ENCODE assay signal across 8 cellular contexts in the genomic region with DNA sequence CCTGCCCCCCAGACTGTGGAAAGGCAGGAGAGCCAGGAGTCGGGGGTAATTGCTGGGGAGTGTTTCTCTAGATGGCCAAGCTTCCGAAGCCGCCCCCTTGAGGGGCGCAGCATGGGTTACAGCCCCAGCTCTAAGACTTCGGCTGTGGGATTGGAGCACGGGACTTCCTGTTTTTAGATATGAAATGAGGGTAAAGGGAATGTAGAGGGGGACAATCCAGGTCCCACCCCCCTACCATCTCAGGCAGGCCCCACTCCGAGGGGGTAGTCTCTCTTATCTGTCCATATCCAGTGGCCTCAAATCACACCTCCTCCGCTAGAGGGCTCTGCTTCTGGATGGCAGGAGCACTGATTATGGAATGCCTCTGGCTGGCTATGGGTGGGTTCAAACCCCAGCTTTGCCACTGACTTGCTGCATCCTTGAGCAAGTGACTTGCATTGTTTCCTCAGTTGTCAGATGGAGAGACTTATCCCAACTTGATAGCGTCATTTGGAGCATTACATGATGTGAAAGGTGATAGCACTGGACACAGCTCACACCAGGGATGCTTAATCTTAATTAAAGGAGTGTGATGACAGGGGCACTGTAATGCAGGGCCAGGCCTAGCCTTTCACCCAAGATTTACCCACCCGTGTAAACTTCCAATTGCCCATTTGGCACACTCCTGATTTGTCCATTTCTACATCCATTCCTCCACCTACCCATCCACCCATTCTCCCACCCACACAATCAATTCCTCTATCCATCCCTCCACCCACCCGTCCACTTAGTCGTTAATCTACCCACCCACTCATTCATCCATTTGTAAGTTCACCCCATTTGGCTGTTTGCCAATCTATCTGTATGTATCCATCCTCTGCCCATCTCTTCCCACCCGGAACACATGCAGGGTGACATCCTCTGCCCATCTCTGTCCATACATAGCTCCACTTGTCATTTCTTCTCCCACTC. TPM values are rescaled to one million over a fixed set of nuclear protein-coding genes. Genes with fewer than 3 reads are reported as not detected.
DNase-seq lines count a peak whose midpoint lies in the region; ATAC-seq and TF ChIP-seq lines count a peak whose summit lies in the region.

No MANE protein-coding gene starts in this region.

- H3K36me3 ChIP-seq in mesenchymal stem cell (ENCODE audit: control insufficient read depth in 1 of 2, insufficient read depth in 2 of 2, low read depth in 1 of 2, low read length in 2 of 2): peaks cover 21 to 32% of the 10 kb centered on the region in 2 experiments
- peaks cover 0 to 34% (median 18%) of the 10 kb centered on the region in 3 donors for H3K36me3 ChIP-seq in tibial artery

- no peak overlapping the region for H2BK5ac ChIP-seq in mesenchymal stem cell (ENCODE audit: low read depth, low read length, poor library complexity, severe bottlenecking)

- H3K27ac Mint-ChIP-seq in effector memory CD8-positive, alpha-beta T cell: peak overlapping the region in 1 of 2 donors; percentile 27

- TF ChIP-seq CTCF in tibial artery (IDR thresholded peaks at IDR 0.05): peak; percentile 31 to 43

- H3K4ac ChIP-seq in mesenchymal stem cell (ENCODE audit: low read depth in 1 of 2, low read length in 2 of 2): peak overlapping the region in 1 of 2 experiments; percentile 41

- H4K91ac ChIP-seq in mesenchymal stem cell (ENCODE audit: low read length): no peak overlapping the region

- H3K27me3 Mint-ChIP-seq in effector memory CD8-positive, alpha-beta T cell: no peaks in the 10 kb centered on the region

- peak overlapping the region; percentile 4 for H4K8ac ChIP-seq in mesenchymal stem cell (ENCODE audit: low read length)

- no peaks in the 10 kb centered on the region for H3K79me1 ChIP-seq in mesenchymal stem cell (replicated peaks; ENCODE audit: low read length, poor library complexity, severe bottlenecking)

- H3K4me2 ChIP-seq in mesenchymal stem cell (ENCODE audit: low read length, poor library complexity, severe bottlenecking): peak overlapping the region; percentile 62

- H3K4me1 ChIP-seq in mesenchymal stem cell (ENCODE audit: control insufficient read depth, insufficient read depth, low read depth, low read length): peaks cover 3% of the 10 kb centered on the region
- H3K4me1 ChIP-seq in tibial artery: peaks cover 0 to 9% (median 2%) of the 10 kb centered on the region in 4 donors

- WGBS in mesenchymal stem cell: 49% methylated on average over 8 of the region's 13 CpGs

- intact Hi-C loops in tibial artery (cut with DNase I; ENCODE audit: low total_unique reads): no loop called here

- no peak overlapping the region for H3K14ac ChIP-seq in mesenchymal stem cell (ENCODE audit: low read length in 2 of 2)

- peak overlapping the region; percentile 53 to 60 for H3K4me3 Mint-ChIP-seq in effector memory CD8-positive, alpha-beta T cell

- H3K4me3 ChIP-seq in mesenchymal stem cell (ENCODE audit: insufficient read depth in 1 of 2, low read depth in 1 of 2, low read length in 2 of 2) (peak overlapping the region; percentile 52 to 76), tibial artery (peak overlapping the region; percentile 41 to 49)

- peak; percentile 55 for ATAC-seq in effector memory CD8-positive, alpha-beta T cell (replicated peaks)
- ATAC-seq in GM19328 (IDR thresholded peaks at IDR 0.05; ENCODE audit: unreplicated experiment): no peak
- ATAC-seq in GM18909 (IDR thresholded peaks at IDR 0.05; ENCODE audit: poor library complexity, unreplicated experiment): no peak

- H3K9me3 Mint-ChIP-seq in effector memory CD8-positive, alpha-beta T cell: no peaks in the 10 kb centered on the region

- H2BK12ac ChIP-seq in mesenchymal stem cell (ENCODE audit: low read length in 2 of 2): peak overlapping the region in 1 of 2 experiments; percentile 24

- H3K36me3 Mint-ChIP-seq in effector memory CD8-positive, alpha-beta T cell (ENCODE audit: insufficient read depth): peaks cover 31% of the 10 kb centered on the region

- H3K27ac ChIP-seq in mesenchymal stem cell (ENCODE audit: low read length, poor library complexity, severe bottlenecking) (peak overlapping the region; percentile 3), tibial artery (peak overlapping the region; percentile 55 to 60)

- H2BK120ac ChIP-seq in mesenchymal stem cell (ENCODE audit: low read depth, low read length): no peak overlapping the region

- H2BK15ac ChIP-seq in mesenchymal stem cell (ENCODE audit: low read depth, poor library complexity, severe bottlenecking): no peak overlapping the region

- peak; percentile 63 for DNase-seq in ELR (ENCODE audit: low read depth)
- peak; percentile 42 for DNase-seq in LHCN-M2 (ENCODE audit: low read depth)
- peak; percentile 25 for DNase-seq in UCSD-AML1 (lab: John Stamatoyannopoulos, UW; ENCODE audit: unreplicated experiment)
- DNase-seq in effector memory CD8-positive, alpha-beta T cell: peak in 1 of 3 experiments; percentile 6
- peak; percentile 58 for DNase-seq in mesenchymal stem cell
- peak; percentile 39 to 66 for DNase-seq in tibial artery

- peaks cover 11 to 19% of the 10 kb centered on the region in 2 donors for H3K4me1 Mint-ChIP-seq in effector memory CD8-positive, alpha-beta T cell (ENCODE audit: low read depth in 2 of 2)

- H3K18ac ChIP-seq in mesenchymal stem cell (ENCODE audit: low read depth in 1 of 2, low read length in 2 of 2): peak overlapping the region in 1 of 2 experiments; percentile 60

- no peak overlapping the region for H2AK5ac ChIP-seq in mesenchymal stem cell (ENCODE audit: low read length, severe bottlenecking)

- no peak overlapping the region for H3K23ac ChIP-seq in mesenchymal stem cell (ENCODE audit: low read length in 2 of 2)

- H3K27me3 ChIP-seq in mesenchymal stem cell (ENCODE audit: control insufficient read depth in 1 of 2, insufficient read depth in 1 of 2, low read length in 2 of 2) (no peaks in the 10 kb centered on the region), tibial artery (no peaks in the 10 kb centered on the region)

- H3K9ac ChIP-seq in mesenchymal stem cell (ENCODE audit: low read length): peak overlapping the region; percentile 84

- no peak overlapping the region for H2AFZ ChIP-seq in mesenchymal stem cell (ENCODE audit: low read depth, low read length)

- H3K9me3 ChIP-seq in mesenchymal stem cell (ENCODE audit: control insufficient read depth, low read length) (no peaks in the 10 kb centered on the region), tibial artery (no peaks in the 10 kb centered on the region)

RNA-seq across cellular contexts. Expression of gene KCND1, which starts 0.8 kb away (rescaled TPM):
- 0.32 and 0.69 TPM in 2 replicates for total RNA-seq in LHCN-M2 (2014; rRNA removed)
- 1.3 TPM for polyA plus RNA-seq in LHCN-M2 (2012)
- 4.6 TPM for polyA plus RNA-seq in mesenchymal stem cell (2013, experiment 1 of 2)
- polyA plus RNA-seq in mesenchymal stem cell (2013, experiment 2 of 2): 4.3 TPM

RNA-seq across cellular contexts. Expression of gene OTUD5, which starts 15.1 kb away (rescaled TPM):
- total RNA-seq in LHCN-M2 (2014; rRNA removed): 27.8 and 40.2 TPM in 2 replicates
- polyA plus RNA-seq in LHCN-M2 (2012): 43.1 TPM
- 44.5 TPM for polyA plus RNA-seq in mesenchymal stem cell (2013, experiment 1 of 2)
- 44.0 TPM for polyA plus RNA-seq in mesenchymal stem cell (2013, experiment 2 of 2)

RNA-seq across cellular contexts. Expression of gene GRIPAP1, which starts 29.6 kb away (rescaled TPM):
- 22.3 and 25.5 TPM in 2 replicates for total RNA-seq in LHCN-M2 (2014; rRNA removed)
- 19.7 TPM for polyA plus RNA-seq in LHCN-M2 (2012)
- 14.9 TPM for polyA plus RNA-seq in mesenchymal stem cell (2013, experiment 1 of 2)
- 14.8 TPM for polyA plus RNA-seq in mesenchymal stem cell (2013, experiment 2 of 2)

RNA-seq across cellular contexts. Expression of gene PIM2, which starts 53.7 kb away (rescaled TPM):
- total RNA-seq in LHCN-M2 (2014; rRNA removed): 8.8 and 10.7 TPM in 2 replicates
- polyA plus RNA-seq in LHCN-M2 (2012): 4.2 TPM
- polyA plus RNA-seq in mesenchymal stem cell (2013, experiment 1 of 2): 11.0 TPM
- polyA plus RNA-seq in mesenchymal stem cell (2013, experiment 2 of 2): 10.8 TPM
